19 cellular contexts compared by ENCODE assay signal in the genomic region with DNA sequence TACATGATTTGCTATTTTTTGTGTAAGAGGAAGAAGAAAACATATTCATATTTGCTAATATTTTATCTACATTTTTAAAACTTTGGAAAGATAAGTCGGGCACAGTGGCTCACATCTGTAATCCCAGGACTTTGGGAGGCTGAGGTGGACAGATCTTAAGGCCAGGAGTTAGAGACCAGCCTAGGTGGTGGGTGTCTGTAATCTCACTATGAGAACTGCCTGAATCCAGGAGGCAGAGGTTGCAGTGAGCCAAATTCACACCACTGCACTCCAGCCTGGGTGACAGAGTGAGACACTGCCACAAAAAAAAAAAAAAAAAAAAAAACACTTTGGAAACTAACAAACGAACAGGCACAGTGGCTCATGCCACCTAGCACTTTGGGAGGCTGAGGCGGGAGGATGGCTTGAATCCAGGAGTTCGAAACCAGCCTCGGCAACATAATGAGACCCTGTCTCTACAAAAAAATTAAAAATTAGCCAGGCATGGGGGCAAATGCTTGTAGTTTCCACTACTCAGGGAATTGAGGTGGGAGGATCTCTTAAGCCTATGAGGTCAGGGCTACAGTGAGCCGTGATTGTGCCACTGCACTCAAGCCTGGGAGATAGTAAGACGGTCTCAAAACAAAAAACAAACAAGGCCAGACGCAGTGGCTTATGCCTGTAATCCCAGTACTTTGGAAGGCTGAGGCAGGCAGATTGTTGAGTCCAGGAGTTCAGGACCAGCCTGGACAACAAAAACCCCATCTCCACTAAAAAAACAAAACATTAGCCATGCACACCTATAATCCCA. TPM values are rescaled to one million over a fixed set of nuclear protein-coding genes. Genes with fewer than 3 reads are reported as not detected.
"Had no signal": no experiment of that assay in that cellular context is flagged by ENCODE, and none has a peak within 500 bp of the region (broad histone marks: within the 10 kb centered on the region; RNA-seq: fewer than 3 reads in every experiment).

No MANE protein-coding gene starts in this region.

- H2AFZ ChIP-seq: parathyroid adenoma had no signal

- H3K4me3 Mint-ChIP-seq: activated CD4-positive, alpha-beta memory T cell treated with anti-CD3 and anti-CD28 coated beads for 36 hours; activated CD4-positive, alpha-beta T cell treated with anti-CD3 and anti-CD28 coated beads for 36 hours; activated naive CD4-positive, alpha-beta T cell treated with anti-CD3 and anti-CD28 coated beads for 36 hours; central memory CD8-positive, alpha-beta T cell; naive thymus-derived CD8-positive, alpha-beta T cell; type B pancreatic cell had no signal

- H3K4me3 ChIP-seq: ascending aorta, esophagus muscularis mucosa, heart right ventricle, right lobe of liver, testis had no signal

- H3K27ac ChIP-seq: ascending aorta, esophagus muscularis mucosa, heart right ventricle, neutrophil, parathyroid adenoma, right lobe of liver, testis had no signal

- H3K9ac ChIP-seq: parathyroid adenoma had no signal

- H3K4me1 ChIP-seq: testis had no signal

- H3K9me3 ChIP-seq: ascending aorta, esophagus muscularis mucosa, heart right ventricle, neutrophil, right lobe of liver, testis had no signal

- ATAC-seq: activated CD4-positive, alpha-beta T cell treated with anti-CD3 and anti-CD28 coated beads for 36 hours; heart right ventricle; left ventricle myocardium superior; naive thymus-derived CD8-positive, alpha-beta T cell had no signal

- H3K27me3 Mint-ChIP-seq: activated CD4-positive, alpha-beta memory T cell treated with anti-CD3 and anti-CD28 coated beads for 36 hours; activated CD4-positive, alpha-beta T cell treated with anti-CD3 and anti-CD28 coated beads for 36 hours; central memory CD8-positive, alpha-beta T cell; naive thymus-derived CD8-positive, alpha-beta T cell; type B pancreatic cell had no signal

- H3K27me3 ChIP-seq: ascending aorta, esophagus muscularis mucosa, heart right ventricle, neutrophil, right lobe of liver, testis had no signal

- H3K36me3 ChIP-seq: ascending aorta, esophagus muscularis mucosa, right lobe of liver had no signal

- DNase-seq: activated CD4-positive, alpha-beta memory T cell treated with anti-CD3 and anti-CD28 coated beads for 36 hours; activated CD4-positive, alpha-beta T cell treated with anti-CD3 and anti-CD28 coated beads for 36 hours; activated naive CD4-positive, alpha-beta T cell treated with anti-CD3 and anti-CD28 coated beads for 36 hours; cortex of kidney; heart right ventricle; left ventricle myocardium superior; mesenchymal stem cell; naive thymus-derived CD8-positive, alpha-beta T cell; right lobe of liver; small intestine; stimulated activated CD4-positive, alpha-beta T cell treated with anti-CD3 and anti-CD28 coated beads, Interleukin-4, amount 100 ng/mL, for 1 hour; testis had no signal

- H3K27ac Mint-ChIP-seq: activated CD4-positive, alpha-beta memory T cell treated with anti-CD3 and anti-CD28 coated beads for 36 hours; activated CD4-positive, alpha-beta T cell treated with anti-CD3 and anti-CD28 coated beads for 36 hours; activated naive CD4-positive, alpha-beta T cell treated with anti-CD3 and anti-CD28 coated beads for 36 hours; type B pancreatic cell had no signal

- H3K9me3 Mint-ChIP-seq: activated CD4-positive, alpha-beta memory T cell treated with anti-CD3 and anti-CD28 coated beads for 36 hours; activated naive CD4-positive, alpha-beta T cell treated with anti-CD3 and anti-CD28 coated beads for 36 hours; central memory CD8-positive, alpha-beta T cell; naive thymus-derived CD8-positive, alpha-beta T cell; type B pancreatic cell had no signal

RNA-seq across cellular contexts. Expression of a gene that starts 59.8 kb away (rescaled TPM):
- total RNA-seq: activated CD4-positive, alpha-beta T cell treated with anti-CD3 and anti-CD28 coated beads for 36 hours; activated naive CD4-positive, alpha-beta T cell treated with anti-CD3 and anti-CD28 coated beads for 36 hours; ascending aorta; mucosa of gallbladder; naive thymus-derived CD8-positive, alpha-beta T cell had no signal
